In genomic region chr3:132087356-132087755, GRCh38 we compare ENCODE assay signal across 8 cellular contexts. TPM values are rescaled to one million over a fixed set of nuclear protein-coding genes. Genes with fewer than 3 reads are reported as not detected.
"Had no signal": no experiment of that assay in that cellular context is flagged by ENCODE, and none has a peak within 500 bp of the region (broad histone marks: within the 10 kb centered on the region; RNA-seq: fewer than 3 reads in every experiment).

No MANE protein-coding gene starts in this region.

- H3K9me3 Mint-ChIP-seq: GM23338, H9 had no signal

- H3K4me2 ChIP-seq: GM23338 had no signal

- ATAC-seq: GM23338 had no signal

- H3K4me3 Mint-ChIP-seq: GM23338, H9 had no signal

- H3K27ac Mint-ChIP-seq: GM23338, H9 had no signal

- DNase-seq: H9, HCEC 1CT, IMR-90 had no signal

- FAIRE-seq: H1, H54, HTR-8/SVneo had no signal

- H2AFZ ChIP-seq: GM23338 had no signal

- H3K4me3 ChIP-seq: GM23338 had no signal

RNA-seq across cellular contexts. Expression of gene CPNE4, which starts 52.5 kb away (rescaled TPM):
- total RNA-seq: HT-29, IMR-90 had no signal
- polyA plus RNA-seq: IMR-90 had no signal
